25 cellular contexts compared by ENCODE assay signal in the genomic region with DNA sequence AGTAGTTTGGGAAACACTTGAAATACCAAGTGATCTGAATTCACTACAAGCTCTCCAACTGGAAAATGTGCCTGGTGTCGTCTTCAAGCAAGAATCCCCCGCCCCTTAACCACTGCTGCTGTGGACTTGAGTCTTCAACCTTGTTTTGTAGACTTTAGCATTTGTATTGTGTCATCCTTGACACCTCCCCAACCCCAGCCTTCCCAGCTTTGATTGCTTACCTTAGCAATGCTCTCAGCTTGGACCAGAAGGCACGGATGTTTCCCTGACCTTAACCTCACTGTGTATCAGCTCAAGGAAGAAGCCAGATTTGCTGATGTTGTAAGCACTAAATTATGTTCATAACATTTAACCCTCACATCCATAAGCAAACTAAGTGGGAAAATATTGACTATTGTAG.
A peak's percentile ranks its signal among the peaks of the same experiment; 100 is the strongest.
DNase-seq lines count a peak whose midpoint lies in the region; ATAC-seq, FAIRE-seq and TF ChIP-seq lines count a peak whose summit lies in the region.
"Had no signal": no experiment of that assay in that cellular context is flagged by ENCODE, and none has a peak within 500 bp of the region (broad histone marks: within the 10 kb centered on the region; RNA-seq: fewer than 3 reads in every experiment).

No MANE protein-coding gene starts in this region.

- no peak for TF ChIP-seq CTCF in choroid plexus epithelial cell (conservative IDR thresholded peaks at IDR 0.05; ENCODE audit: low read depth, low read length)
- TF ChIP-seq CTCF in HepG2 (CRISPR knock-in tag; IDR thresholded peaks at IDR 0.05): no peak
- TF ChIP-seq CTCF in A673 (conservative IDR thresholded peaks at IDR 0.05; ENCODE audit: low read depth, low read length): no peak

- H2AFZ ChIP-seq in HepG2 (ENCODE audit: low read length): no peak overlapping the region

- in situ Hi-C loops in HepG2 (cut with HindIII; ENCODE audit: extremely low pct_ligation_motif_present, low pct_unique_long_range_greater_than_20kb): no loop called here

- FAIRE-seq in HepG2 (lab: Jason Lieb, UNC): peak; percentile 57

- peaks cover 92% of the 10 kb centered on the region for H3K4me1 ChIP-seq in HUES48 (ENCODE audit: control insufficient read depth, insufficient read depth, low read length)
- peaks cover 35% of the 10 kb centered on the region for H3K4me1 ChIP-seq in HepG2 (ENCODE audit: insufficient read depth, low read length)
- H3K4me1 ChIP-seq in A673 (ENCODE audit: insufficient read depth, low read length, poor library complexity, severe bottlenecking): peaks cover 83% of the 10 kb centered on the region

- H3K4me1 Mint-ChIP-seq in activated naive CD8-positive, alpha-beta T cell treated with anti-CD3 and anti-CD28 coated beads for 36 hours: peaks cover 58% of the 10 kb centered on the region

- POLR2A ChIA-PET in HepG2 (lab: Yijun Ruan, JAX): no interaction called here
- POLR2A ChIA-PET in A673 (lab: Charles Lee; ENCODE audit: low non-redundant PET): no interaction called here

- BruUV-seq in HepG2 (replicated peaks; lab: Mats Ljungman, UMichigan): no TSS peak
- BruUV-seq in A673 (replicated peaks; lab: Mats Ljungman, UMichigan): no TSS peak

- H3K27me3 Mint-ChIP-seq in activated naive CD8-positive, alpha-beta T cell treated with anti-CD3 and anti-CD28 coated beads for 36 hours: no peaks in the 10 kb centered on the region

- CTCF ChIA-PET in HepG2 (lab: Yijun Ruan, JAX; ENCODE audit: low intra/inter-chr PET ratio, low total read pairs): no interaction called here
- CTCF ChIA-PET in A673 (lab: Charles Lee): no interaction called here

- peaks cover 66% of the 10 kb centered on the region for H3K79me2 ChIP-seq in HepG2 (ENCODE audit: insufficient read depth, low read length)

- TF ChIP-seq POLR2A in HepG2 (IDR thresholded peaks at IDR 0.05; ENCODE audit: insufficient read depth in 1 of 2, low read depth in 2 of 2, low read length in 2 of 2): no peak

- H3K36me3 Mint-ChIP-seq in activated naive CD8-positive, alpha-beta T cell treated with anti-CD3 and anti-CD28 coated beads for 36 hours: no peaks in the 10 kb centered on the region
- H3K36me3 Mint-ChIP-seq: CD4-positive, alpha-beta memory T cell had no signal

- 51% methylated on average over 3 of the region's 3 CpGs for WGBS in HepG2 (ENCODE audit: low lambda C conversion rate)

- DNase-seq in choroid plexus epithelial cell (ENCODE audit: low read depth) (peak; percentile 74), HepG2 (ENCODE audit: low spot score) (peak; percentile 40), renal cortical epithelial cell (ENCODE audit: low read depth) (peak; percentile 72), A673 (ENCODE audit: low spot score) (no peak)
- no peak for DNase-seq in activated naive CD8-positive, alpha-beta T cell treated with anti-CD3 and anti-CD28 coated beads for 36 hours
- DNase-seq: activated CD4-positive, alpha-beta T cell treated with anti-CD3 and anti-CD28 coated beads, Interleukin-2, amount 50 U/mL, for 48 hours; activated CD4-positive, CD25-positive, alpha-beta regulatory T cell; activated naive CD4-positive, alpha-beta T cell; CD4-positive, alpha-beta memory T cell; DMS 273 treated with DMSO at 0.1 percent for 48 hours; GF-D8; hippocampal formation; Karpas-422; mammary epithelial cell; MV-4-11; NCI-H187; NCI-H82; T1000; upper lobe of right lung had no signal

- no peak for TF ChIP-seq RAD21 in HepG2 (CRISPR knock-in tag; IDR thresholded peaks at IDR 0.05)

- H3K27me3 ChIP-seq in HUES48 (ENCODE audit: control insufficient read depth, insufficient read depth, low read length) (no peaks in the 10 kb centered on the region), HepG2 (ENCODE audit: control insufficient read depth in 1 of 2, insufficient read depth in 2 of 2, low read length in 2 of 2) (no peaks in the 10 kb centered on the region), A673 (replicated peaks; ENCODE audit: insufficient read depth, low read depth, low read length, poor library complexity) (no peaks in the 10 kb centered on the region)
- H3K27me3 ChIP-seq: cardiac muscle cell, dorsolateral prefrontal cortex, right atrium auricular region, upper lobe of right lung had no signal

- H3K9ac ChIP-seq in HUES48 (ENCODE audit: low read depth, low read length) (no peak overlapping the region), HepG2 (ENCODE audit: insufficient read depth, low read depth, low read length) (no peak overlapping the region)

- H3K4me3 ChIP-seq in HUES48 (ENCODE audit: low read depth, low read length): no peak overlapping the region; the same call in 1 of the 2 replicates
- H3K4me3 ChIP-seq in choroid plexus epithelial cell (ENCODE audit: low read depth, low read length): no peak overlapping the region
- no peak overlapping the region for H3K4me3 ChIP-seq in HepG2 (replicated peaks in 1 of 3; ENCODE audit: insufficient read depth in 1 of 3, low read depth in 2 of 3, low read length in 3 of 3)
- no peak overlapping the region for H3K4me3 ChIP-seq in A673 (ENCODE audit: low read depth, low read length, poor library complexity, severe bottlenecking)
- H3K4me3 ChIP-seq: cardiac muscle cell, dorsolateral prefrontal cortex, right atrium auricular region, upper lobe of right lung had no signal

- no peaks in the 10 kb centered on the region for H3K9me3 Mint-ChIP-seq in activated naive CD8-positive, alpha-beta T cell treated with anti-CD3 and anti-CD28 coated beads for 36 hours
- H3K9me3 Mint-ChIP-seq: CD4-positive, alpha-beta memory T cell had no signal

- H3K9me3 ChIP-seq in HUES48 (ENCODE audit: control insufficient read depth, insufficient read depth, low read length): no peaks in the 10 kb centered on the region
- no peaks in the 10 kb centered on the region for H3K9me3 ChIP-seq in HepG2 (ENCODE audit: low read length)
- H3K9me3 ChIP-seq in A673 (ENCODE audit: low read depth, low read length, poor library complexity, severe bottlenecking): no peaks in the 10 kb centered on the region
- H3K9me3 ChIP-seq: right atrium auricular region, upper lobe of right lung had no signal

- peak overlapping the region; percentile 23 for H3K27ac ChIP-seq in HUES48 (ENCODE audit: low read depth, low read length)
- H3K27ac ChIP-seq in HepG2 (ENCODE audit: extremely low read length, insufficient read depth, low read length): peak overlapping the region; percentile 4
- no peak overlapping the region for H3K27ac ChIP-seq in A673 (ENCODE audit: low read depth, low read length, poor library complexity, severe bottlenecking)
- H3K27ac ChIP-seq: cardiac muscle cell, right atrium auricular region, upper lobe of right lung had no signal

- H3K4me3 Mint-ChIP-seq in activated naive CD8-positive, alpha-beta T cell treated with anti-CD3 and anti-CD28 coated beads for 36 hours: no peak overlapping the region
- H3K4me3 Mint-ChIP-seq: CD4-positive, alpha-beta memory T cell had no signal

- no peaks in the 10 kb centered on the region for H3K36me3 ChIP-seq in HUES48 (ENCODE audit: control insufficient read depth, insufficient read depth, low read length)
- no peaks in the 10 kb centered on the region for H3K36me3 ChIP-seq in HepG2 (replicated peaks in 1 of 2; ENCODE audit: control insufficient read depth in 1 of 2, insufficient read depth in 2 of 2, low read length in 2 of 2)
- no peaks in the 10 kb centered on the region for H3K36me3 ChIP-seq in A673 (ENCODE audit: insufficient read depth, low read length, poor library complexity, severe bottlenecking)
- H3K36me3 ChIP-seq: cardiac muscle cell, right atrium auricular region, upper lobe of right lung had no signal

- H4K20me1 ChIP-seq in HepG2 (ENCODE audit: insufficient read depth, low read length): peaks cover 60% of the 10 kb centered on the region

- intact Hi-C loops in HepG2 (cut with micrococcal nuclease; ENCODE audit: unreplicated experiment): no loop called here
- intact Hi-C loops in A673 (cut with micrococcal nuclease; ENCODE audit: unreplicated experiment): no loop called here

- TF ChIP-seq EP300 in HepG2 (IDR thresholded peaks at IDR 0.05; ENCODE audit: low read depth in 2 of 2, low read length in 2 of 2) (no peak), HepG2 (CRISPR knock-in tag; IDR thresholded peaks at IDR 0.05; ENCODE audit: borderline replicate concordance) (no peak)

- H3K4me2 ChIP-seq in HepG2 (ENCODE audit: low read depth, low read length): no peak overlapping the region

- ATAC-seq in HepG2 (peak; percentile 60), GM21423 (IDR thresholded peaks at IDR 0.05; ENCODE audit: unreplicated experiment) (no peak)
- ATAC-seq: Right ventricle myocardium inferior, upper lobe of right lung had no signal

- H3K27ac Mint-ChIP-seq in activated naive CD8-positive, alpha-beta T cell treated with anti-CD3 and anti-CD28 coated beads for 36 hours: no peak overlapping the region
- H3K27ac Mint-ChIP-seq: CD4-positive, alpha-beta memory T cell had no signal

TF ChIP-seq in HepG2, 621 proteins besides CTCF, POLR2A, EP300 and RAD21 (continues in another document):
- TF ChIP-seq SALL1 (CRISPR knock-in tag; IDR thresholded peaks at IDR 0.05): peak; percentile 47; the same call in 1 of the 2 replicates
- no peak for TF ChIP-seq ZFP41 (CRISPR knock-in tag; IDR thresholded peaks at IDR 0.05; ENCODE audit: borderline replicate concordance)
- 0 out of 2 replicates have a peak, but pooled peaks have one; percentile 23 for TF ChIP-seq FOSL2 (CRISPR knock-in tag; IDR thresholded peaks at IDR 0.05)
- peak; percentile 72; the same call in 1 of the 2 replicates for TF ChIP-seq GFI1 (CRISPR knock-in tag; IDR thresholded peaks at IDR 0.05; ENCODE audit: borderline replicate concordance)
- 0 out of 2 replicates have a peak, but pooled peaks have one; percentile 12 for TF ChIP-seq MED1 (CRISPR knock-in tag; IDR thresholded peaks at IDR 0.05)
- TF ChIP-seq, protein P1, sequence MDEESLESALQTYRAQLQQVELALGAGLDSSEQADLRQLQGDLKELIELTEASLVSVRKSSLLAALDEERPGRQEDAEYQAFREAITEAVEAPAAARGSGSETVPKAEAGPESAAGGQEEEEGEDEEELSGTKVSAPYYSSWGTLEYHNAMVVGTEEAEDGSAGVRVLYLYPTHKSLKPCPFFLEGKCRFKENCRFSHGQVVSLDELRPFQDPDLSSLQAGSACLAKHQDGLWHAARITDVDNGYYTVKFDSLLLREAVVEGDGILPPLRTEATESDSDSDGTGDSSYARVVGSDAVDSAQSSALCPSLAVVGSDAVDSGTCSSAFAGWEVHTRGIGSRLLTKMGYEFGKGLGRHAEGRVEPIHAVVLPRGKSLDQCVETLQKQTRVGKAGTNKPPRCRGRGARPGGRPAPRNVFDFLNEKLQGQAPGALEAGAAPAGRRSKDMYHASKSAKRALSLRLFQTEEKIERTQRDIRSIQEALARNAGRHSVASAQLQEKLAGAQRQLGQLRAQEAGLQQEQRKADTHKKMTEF (CRISPR knock-in tag; IDR thresholded peaks at IDR 0.05): no peak

Comparison
In these comparisons a context has a peak if more than half of its experiments do, and no peak if none do; other contexts are left out.
1. DNase-seq: peak in choroid plexus epithelial cell (single experiment), HepG2 (single experiment) and renal cortical epithelial cell (single experiment); none in activated naive CD8-positive, alpha-beta T cell treated with anti-CD3 and anti-CD28 coated beads for 36 hours (single experiment) and A673 (single experiment).